1 cellular context compared by ENCODE assay signal in genomic region chr19:47357788-47358680, GRCh38.
TF ChIP-seq lines count a peak whose summit lies in the region.

No MANE protein-coding gene starts in this region.

TF ChIP-seq in SK-N-SH, 30 proteins besides CTCF, POLR2A, EP300 and RAD21 (continued from another document):
- TF ChIP-seq POLR2AphosphoS5 (IDR thresholded peaks at IDR 0.05; ENCODE audit: low read depth, low read length), result no peak
TF ChIP-seq in SK-N-SH: peak in this region for 0.
